27 cellular contexts compared by ENCODE assay signal in genomic region chr1:209353097-209353496, GRCh38.
"Had no signal": no experiment of that assay in that cellular context is flagged by ENCODE, and none has a peak within 500 bp of the region (broad histone marks: within the 10 kb centered on the region; RNA-seq: fewer than 3 reads in every experiment).

No MANE protein-coding gene starts in this region.

- H3K27me3 Mint-ChIP-seq: activated B cell treated with CpG ODN at 0.5 μM for 24 hours; activated CD4-positive, alpha-beta memory T cell treated with anti-CD3 and anti-CD28 coated beads for 36 hours; activated naive CD8-positive, alpha-beta T cell treated with anti-CD3 and anti-CD28 coated beads, Interleukin-2, amount 50 U/mL, for 24 hours had no signal

- H3K27me3 ChIP-seq: ascending aorta, body of pancreas had no signal

- H3K27ac ChIP-seq: ascending aorta, body of pancreas, SK-N-MC had no signal

- H3K27ac Mint-ChIP-seq: activated B cell treated with CpG ODN at 0.5 μM for 24 hours; activated CD4-positive, alpha-beta memory T cell treated with anti-CD3 and anti-CD28 coated beads for 36 hours; activated CD4-positive, alpha-beta T cell treated with anti-CD3 and anti-CD28 coated beads, Interleukin-2, amount 10 ng/mL, durations not matched to agents 24 days and 14 days; activated naive CD4-positive, alpha-beta T cell treated with anti-CD3 and anti-CD28 coated beads, Interleukin-2, amount 50 U/mL, for 72 hours; activated naive CD8-positive, alpha-beta T cell treated with anti-CD3 and anti-CD28 coated beads, Interleukin-2, amount 50 U/mL, for 24 hours; T-cell had no signal

- H3K9me3 ChIP-seq: ascending aorta, body of pancreas had no signal

- H3K4me1 ChIP-seq: ascending aorta, body of pancreas had no signal

- H3K4me3 Mint-ChIP-seq: activated B cell treated with CpG ODN at 0.5 μM for 24 hours; activated CD4-positive, alpha-beta memory T cell treated with anti-CD3 and anti-CD28 coated beads for 36 hours; activated CD4-positive, alpha-beta T cell treated with anti-CD3 and anti-CD28 coated beads, Interleukin-2, amount 10 ng/mL, durations not matched to agents 24 days and 14 days; activated naive CD8-positive, alpha-beta T cell treated with anti-CD3 and anti-CD28 coated beads, Interleukin-2, amount 50 U/mL, for 24 hours; activated T-cell treated with anti-CD3 and anti-CD28 coated beads, Interleukin-2, amount 50 U/mL, for 4 hours; central memory CD8-positive, alpha-beta T cell; T-cell had no signal

- ATAC-seq: activated naive CD4-positive, alpha-beta T cell treated with anti-CD3 and anti-CD28 coated beads, Interleukin-2, amount 50 U/mL, for 72 hours; activated naive CD8-positive, alpha-beta T cell treated with anti-CD3 and anti-CD28 coated beads, Interleukin-2, amount 50 U/mL, for 24 hours; activated T-cell treated with anti-CD3 and anti-CD28 coated beads, Interleukin-2, amount 50 U/mL, for 4 hours; body of pancreas; T-cell had no signal

- H3K4me3 ChIP-seq: ascending aorta, body of pancreas, SK-N-MC had no signal

- DNase-seq: activated B cell treated with CpG ODN at 0.5 μM for 24 hours; activated CD4-positive, alpha-beta memory T cell treated with anti-CD3 and anti-CD28 coated beads for 36 hours; activated CD4-positive, alpha-beta T cell treated with anti-CD3 and anti-CD28 coated beads for 1 hour; activated CD4-positive, alpha-beta T cell treated with anti-CD3 and anti-CD28 coated beads, Interleukin-2, amount 10 ng/mL, durations not matched to agents 24 days and 14 days; activated CD8-positive, alpha-beta memory T cell treated with anti-CD3 and anti-CD28 coated beads for 24 hours; activated effector memory CD4-positive, alpha-beta T cell treated with anti-CD3 and anti-CD28 coated beads, Interleukin-2, amount 50 U/mL, for 16 hours; activated naive CD4-positive, alpha-beta T cell treated with Interleukin-2 at 50 U/mL for 16 hours; activated naive CD8-positive, alpha-beta T cell treated with anti-CD3 and anti-CD28 coated beads, Interleukin-2, amount 50 U/mL, for 24 hours; activated T-cell treated with anti-CD3 and anti-CD28 coated beads, Interleukin-2, amount 50 U/mL, for 4 hours; amniotic stem cell; body of pancreas; Kasumi-1; KBM-7; NCI-H1417 treated with DMSO at 0.1 percent for 48 hours; NCI-H1694; NCI-H2029; NCI-H2171 treated with DMSO at 0.1 percent for 48 hours; NCI-H226; NCI-H69; SIG-M5; T-cell; T-helper 2 cell; T1000 had no signal

- H3K9me3 Mint-ChIP-seq: activated B cell treated with CpG ODN at 0.5 μM for 24 hours; activated CD4-positive, alpha-beta memory T cell treated with anti-CD3 and anti-CD28 coated beads for 36 hours; activated CD4-positive, alpha-beta T cell treated with anti-CD3 and anti-CD28 coated beads, Interleukin-2, amount 10 ng/mL, durations not matched to agents 24 days and 14 days; activated naive CD4-positive, alpha-beta T cell treated with anti-CD3 and anti-CD28 coated beads, Interleukin-2, amount 50 U/mL, for 72 hours; activated naive CD8-positive, alpha-beta T cell treated with anti-CD3 and anti-CD28 coated beads, Interleukin-2, amount 50 U/mL, for 24 hours; activated T-cell treated with anti-CD3 and anti-CD28 coated beads, Interleukin-2, amount 50 U/mL, for 4 hours; central memory CD8-positive, alpha-beta T cell; T-cell had no signal

- H3K36me3 ChIP-seq: ascending aorta had no signal

- H3K36me3 Mint-ChIP-seq: activated CD4-positive, alpha-beta memory T cell treated with anti-CD3 and anti-CD28 coated beads for 36 hours; activated naive CD4-positive, alpha-beta T cell treated with anti-CD3 and anti-CD28 coated beads, Interleukin-2, amount 50 U/mL, for 72 hours; T-cell had no signal

- H3K4me1 Mint-ChIP-seq: activated B cell treated with CpG ODN at 0.5 μM for 24 hours; activated CD4-positive, alpha-beta T cell treated with anti-CD3 and anti-CD28 coated beads, Interleukin-2, amount 10 ng/mL, durations not matched to agents 24 days and 14 days; activated naive CD8-positive, alpha-beta T cell treated with anti-CD3 and anti-CD28 coated beads, Interleukin-2, amount 50 U/mL, for 24 hours; central memory CD8-positive, alpha-beta T cell had no signal
